ENCODE assay signal across 18 cellular contexts in the genomic region with DNA sequence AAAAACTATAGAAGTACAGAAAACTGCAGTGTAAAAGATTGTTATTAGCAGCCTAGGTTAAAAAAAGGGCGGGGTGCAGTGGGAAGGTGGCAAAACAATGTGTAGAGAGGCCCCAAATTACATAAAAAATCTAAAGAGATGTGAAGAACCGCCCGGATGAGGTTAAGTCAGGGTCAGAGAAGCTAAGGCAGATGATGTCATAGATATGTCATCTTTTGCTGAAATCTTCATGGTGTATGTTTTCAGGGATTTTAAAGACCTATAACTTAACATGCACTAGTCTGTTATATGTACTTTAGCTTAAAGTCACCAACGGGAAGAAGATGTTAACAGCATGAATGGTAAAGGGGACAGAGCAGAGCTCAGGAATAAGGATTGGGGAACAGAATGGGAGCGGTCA.
A peak's percentile ranks its signal among the peaks of the same experiment; 100 is the strongest.
DNase-seq lines count a peak whose midpoint lies in the region; ATAC-seq, FAIRE-seq and TF ChIP-seq lines count a peak whose summit lies in the region.
"Had no signal": no experiment of that assay in that cellular context is flagged by ENCODE, and none has a peak within 500 bp of the region (broad histone marks: within the 10 kb centered on the region; RNA-seq: fewer than 3 reads in every experiment).

No MANE protein-coding gene starts in this region.

- no peaks in the 10 kb centered on the region for H3K9me3 Mint-ChIP-seq in GM23338

- no peak for ATAC-seq in HepG2
- ATAC-seq in right lobe of liver = no peak
- no peak for ATAC-seq in GM23338
- ATAC-seq in left lung = no peak
- ATAC-seq: GM12878 had no signal

- TF ChIP-seq POLR2A in HepG2 (IDR thresholded peaks at IDR 0.05; ENCODE audit: insufficient read depth in 1 of 2, low read depth in 2 of 2, low read length in 2 of 2) = no peak
- no peak for TF ChIP-seq POLR2A in right lobe of liver (IDR thresholded peaks at IDR 0.05)

- H3K27ac ChIP-seq in HepG2 (ENCODE audit: extremely low read length, insufficient read depth, low read length) (no peak overlapping the region), right lobe of liver (no peak overlapping the region), GM23338 (ENCODE audit: low read depth) (no peak overlapping the region), keratinocyte (ENCODE audit: control insufficient read depth, insufficient read depth, low read length) (no peak overlapping the region), left lung (no peak overlapping the region)

- H3K9me1 ChIP-seq in keratinocyte (ENCODE audit: control insufficient read depth, extremely low read depth, insufficient read depth, low read length) = no peaks in the 10 kb centered on the region

- H3K4me3 ChIP-seq in HepG2 (replicated peaks in 1 of 3; ENCODE audit: insufficient read depth in 1 of 3, low read depth in 2 of 3, low read length in 3 of 3) (no peak overlapping the region), right lobe of liver (no peak overlapping the region), GM23338 (no peak overlapping the region), keratinocyte (ENCODE audit: control insufficient read depth in 2 of 3, extremely low read depth in 1 of 3, insufficient read depth in 2 of 3, low read depth in 1 of 3, low read length in 3 of 3) (no peak overlapping the region), left lung (no peak overlapping the region)
- H3K4me3 ChIP-seq: GM12878, HAP-1 had no signal

- H2AFZ ChIP-seq in HepG2 (ENCODE audit: low read length) (no peak overlapping the region), GM23338 (0 out of 2 replicates have a peak overlapping the region, but pooled peaks have one; percentile 23), keratinocyte (ENCODE audit: control insufficient read depth, low read length) (peak overlapping the region; percentile 20)

- FAIRE-seq in HepG2 (lab: Jason Lieb, UNC) (no peak), keratinocyte (lab: Jason Lieb, UNC) (peak; percentile 39)
- FAIRE-seq: GM12878, GM19239, H54 had no signal

- WGBS in HepG2 (ENCODE audit: low lambda C conversion rate) = 8% methylated on average over 5 of the region's 5 CpGs
- 51% methylated on average over 5 of the region's 5 CpGs for WGBS in right lobe of liver (ENCODE audit: insufficient coverage, low coverage, low lambda C conversion rate, missing lambda C conversion rate)

- TF ChIP-seq EP300 in HepG2 (IDR thresholded peaks at IDR 0.05; ENCODE audit: low read depth in 2 of 2, low read length in 2 of 2) = no peak
- TF ChIP-seq EP300 in HepG2 (CRISPR knock-in tag; IDR thresholded peaks at IDR 0.05; ENCODE audit: borderline replicate concordance) = no peak

- H3K4me2 ChIP-seq in HepG2 (ENCODE audit: low read depth, low read length) (no peak overlapping the region), GM23338 (no peak overlapping the region), keratinocyte (ENCODE audit: control insufficient read depth, extremely low read depth, insufficient read depth, low read depth, low read length) (no peak overlapping the region)

- intact Hi-C loops in HepG2 (cut with micrococcal nuclease; ENCODE audit: unreplicated experiment) = no loop called here
- intact Hi-C loops in right lobe of liver (cut with DNase I) = no loop called here
- intact Hi-C loops in left lung (cut with DNase I) = no loop called here

- in situ Hi-C loops in HepG2 (cut with HindIII; ENCODE audit: extremely low pct_ligation_motif_present, low pct_unique_long_range_greater_than_20kb) = no loop called here

- DNase-seq in HepG2 (ENCODE audit: low spot score) (no peak), right lobe of liver (no peak), GM23338 (ENCODE audit: low spot score) (no peak), keratinocyte (ENCODE audit: low read depth, low spot score) (no peak), left lung (no peak), ureter (ENCODE audit: low spot score) (no peak)
- DNase-seq: 8988T; C1 segment of cervical spinal cord; CD4-positive, alpha-beta memory T cell; COR-L47; DMS153; DND-41; GDM1; GOT3 had no signal

- dilution Hi-C loops in keratinocyte (cut with MboI; ENCODE audit: extremely low pct_ligation_motif_present, low sequenced_read_pairs) = no loop called here

- no peak for TF ChIP-seq RAD21 in HepG2 (CRISPR knock-in tag; IDR thresholded peaks at IDR 0.05)

- H3K9ac ChIP-seq in HepG2 (ENCODE audit: insufficient read depth, low read depth, low read length) (no peak overlapping the region), keratinocyte (ENCODE audit: control insufficient read depth, extremely low read depth, insufficient read depth, low read length) (no peak overlapping the region)

- H4K20me1 ChIP-seq in HepG2 (ENCODE audit: insufficient read depth, low read length) (no peaks in the 10 kb centered on the region), GM23338 (replicated peaks; ENCODE audit: insufficient read depth) (no peaks in the 10 kb centered on the region), keratinocyte (ENCODE audit: control insufficient read depth, extremely low read depth, insufficient read depth, low read length) (no peaks in the 10 kb centered on the region)

- H3K36me3 Mint-ChIP-seq in GM23338 (ENCODE audit: low read depth) = no peaks in the 10 kb centered on the region
- H3K36me3 Mint-ChIP-seq: CD4-positive, alpha-beta memory T cell had no signal

- TF ChIP-seq CTCF in HepG2 (CRISPR knock-in tag; IDR thresholded peaks at IDR 0.05) = no peak
- no peak for TF ChIP-seq CTCF in right lobe of liver (IDR thresholded peaks at IDR 0.05)
- TF ChIP-seq CTCF in GM23338 (conservative IDR thresholded peaks at IDR 0.05; ENCODE audit: low read depth in 2 of 2) = no peak
- no peak for TF ChIP-seq CTCF in keratinocyte (optimal IDR thresholded peaks at IDR 0.05 in 1 of 3, IDR thresholded peaks at IDR 0.05 in 1 of 3, conservative IDR thresholded peaks at IDR 0.05 in 1 of 3; ENCODE audit: extremely low read depth in 1 of 3, insufficient read depth in 2 of 3, low read length in 3 of 3)
- TF ChIP-seq CTCF in left lung (IDR thresholded peaks at IDR 0.05) = no peak

- no peak overlapping the region for H3K4me3 Mint-ChIP-seq in GM23338
- H3K4me3 Mint-ChIP-seq: CD4-positive, alpha-beta memory T cell had no signal

- H3K9me2 ChIP-seq in GM23338 (ENCODE audit: insufficient read depth) = no peaks in the 10 kb centered on the region

- H3K27me3 ChIP-seq in HepG2 (ENCODE audit: control insufficient read depth in 1 of 2, insufficient read depth in 2 of 2, low read length in 2 of 2) (no peaks in the 10 kb centered on the region), right lobe of liver (no peaks in the 10 kb centered on the region), GM23338 (ENCODE audit: insufficient read depth) (no peaks in the 10 kb centered on the region), keratinocyte (ENCODE audit: control insufficient read depth, extremely low read depth, insufficient read depth, low read length) (no peaks in the 10 kb centered on the region), left lung (no peaks in the 10 kb centered on the region)

- H3K4me1 Mint-ChIP-seq in GM23338 = peaks cover 2% of the 10 kb centered on the region; the same call in 1 of the 3 replicates
- H3K4me1 Mint-ChIP-seq: CD4-positive, alpha-beta memory T cell had no signal

- peaks cover 3% of the 10 kb centered on the region for H3K27me3 Mint-ChIP-seq in GM23338 (ENCODE audit: insufficient read depth, low read depth, poor library complexity)

- no TSS peak for BruUV-seq in HepG2 (replicated peaks; lab: Mats Ljungman, UMichigan)

- H3K79me2 ChIP-seq in HepG2 (ENCODE audit: insufficient read depth, low read length) (no peaks in the 10 kb centered on the region), GM23338 (replicated peaks; ENCODE audit: insufficient read depth) (no peaks in the 10 kb centered on the region), keratinocyte (ENCODE audit: control insufficient read depth, insufficient read depth, low read length) (no peaks in the 10 kb centered on the region)

- no peak overlapping the region for H3K27ac Mint-ChIP-seq in GM23338
- H3K27ac Mint-ChIP-seq: CD4-positive, alpha-beta memory T cell had no signal

- POLR2A ChIA-PET in HepG2 (lab: Yijun Ruan, JAX) = no interaction called here

- no peaks in the 10 kb centered on the region for H3F3A ChIP-seq in GM23338 (replicated peaks; ENCODE audit: low read depth)

- H3K4me1 ChIP-seq in HepG2 (ENCODE audit: insufficient read depth, low read length) (no peaks in the 10 kb centered on the region), right lobe of liver (no peaks in the 10 kb centered on the region), GM23338 (ENCODE audit: insufficient read depth) (no peaks in the 10 kb centered on the region), keratinocyte (ENCODE audit: control insufficient read depth, extremely low read depth, insufficient read depth, low read length) (peaks cover 9% of the 10 kb centered on the region), left lung (no peaks in the 10 kb centered on the region)
- H3K4me1 ChIP-seq: HAP-1 had no signal

- H3K36me3 ChIP-seq in HepG2 (replicated peaks in 1 of 2; ENCODE audit: control insufficient read depth in 1 of 2, insufficient read depth in 2 of 2, low read length in 2 of 2) (no peaks in the 10 kb centered on the region), right lobe of liver (no peaks in the 10 kb centered on the region), GM23338 (ENCODE audit: insufficient read depth) (no peaks in the 10 kb centered on the region), keratinocyte (ENCODE audit: control insufficient read depth in 2 of 2, extremely low read depth in 1 of 2, insufficient read depth in 2 of 2, low read length in 2 of 2) (no peaks in the 10 kb centered on the region), left lung (no peaks in the 10 kb centered on the region)
- H3K36me3 ChIP-seq: HAP-1 had no signal

- CTCF ChIA-PET in HepG2 (lab: Yijun Ruan, JAX; ENCODE audit: low intra/inter-chr PET ratio, low total read pairs) = no interaction called here

- H3K9me3 ChIP-seq in HepG2 (ENCODE audit: low read length) (no peaks in the 10 kb centered on the region), right lobe of liver (no peaks in the 10 kb centered on the region), keratinocyte (ENCODE audit: control insufficient read depth, low read depth, low read length) (no peaks in the 10 kb centered on the region), left lung (no peaks in the 10 kb centered on the region)
- H3K9me3 ChIP-seq: HAP-1 had no signal

TF ChIP-seq in HepG2, 621 proteins besides CTCF, POLR2A, EP300 and RAD21 (continues in another document):
- TF ChIP-seq ZSCAN21 (CRISPR knock-in tag; IDR thresholded peaks at IDR 0.05; ENCODE audit: borderline replicate concordance) (no peak), ELF1 (CRISPR knock-in tag; IDR thresholded peaks at IDR 0.05) (no peak), GABPA (IDR thresholded peaks at IDR 0.05; ENCODE audit: low read depth, low read length) (no peak), GABPA (CRISPR knock-in tag; IDR thresholded peaks at IDR 0.05; ENCODE audit: low read depth) (no peak), ZNF317 (CRISPR knock-in tag; IDR thresholded peaks at IDR 0.05) (no peak)

TF ChIP-seq in GM23338, 12 proteins besides CTCF, POLR2A, EP300 and RAD21 (continues in another document):
- no peak for TF ChIP-seq STAT1 (IDR thresholded peaks at IDR 0.05; ENCODE audit: unreplicated experiment)
